Comparison of ENCODE assay signal across 9 cellular contexts in genomic region chr2:53840580-53840979, GRCh38. TPM values are rescaled to one million over a fixed set of nuclear protein-coding genes. Genes with fewer than 3 reads are reported as not detected.
"Had no signal": no experiment of that assay in that cellular context is flagged by ENCODE, and none has a peak within 500 bp of the region (broad histone marks: within the 10 kb centered on the region; RNA-seq: fewer than 3 reads in every experiment).

No MANE protein-coding gene starts in this region.

- ATAC-seq: GM12878 had no signal

- FAIRE-seq: G401.6, GM12878, GM12891, GM12892, GM18507, GM19239 had no signal

- DNase-seq: GDM1, GF-D8 had no signal

- H3K4me3 ChIP-seq: GM12878 had no signal

RNA-seq across cellular contexts. Expression of gene GPR75, which starts 19.2 kb away (rescaled TPM):
- total RNA-seq: G401 had no signal
